ENCODE assay signal across 1 cellular context in genomic region chr15:56245871-56246814, GRCh38.
TF ChIP-seq lines count a peak whose summit lies in the region.

No MANE protein-coding gene starts in this region.

TF ChIP-seq in HepG2, 621 proteins besides CTCF, POLR2A, EP300 and RAD21 (continued from another document and continues in another):
- TF ChIP-seq ZNF318 (CRISPR knock-in tag; IDR thresholded peaks at IDR 0.05) (no peak), YEATS4 (CRISPR knock-in tag; IDR thresholded peaks at IDR 0.05; ENCODE audit: borderline replicate concordance) (0 out of 2 replicates have a peak, but pooled peaks have one; percentile 38), DMAP1 (CRISPR knock-in tag; IDR thresholded peaks at IDR 0.05) (peak; percentile 43; the same call in 1 of the 2 replicates), TBX2 (CRISPR knock-in tag; IDR thresholded peaks at IDR 0.05; ENCODE audit: borderline replicate concordance) (peak; percentile 49; the same call in 1 of the 2 replicates), USF2 (IDR thresholded peaks at IDR 0.05; ENCODE audit: low read depth, low read length) (no peak), USF2 (CRISPR knock-in tag; IDR thresholded peaks at IDR 0.05; ENCODE audit: borderline replicate concordance) (no peak), IRF9 (CRISPR knock-in tag; IDR thresholded peaks at IDR 0.05; ENCODE audit: borderline replicate concordance) (peak; percentile 68; the same call in 1 of the 2 replicates), CEBPG (CRISPR knock-in tag; IDR thresholded peaks at IDR 0.05) (peak; percentile 35; the same call in 1 of the 2 replicates), ZNF331 (CRISPR knock-in tag; IDR thresholded peaks at IDR 0.05) (peak; percentile 86; the same call in 1 of the 2 replicates), MEIS2 (CRISPR knock-in tag; IDR thresholded peaks at IDR 0.05) (0 out of 2 replicates have a peak, but pooled peaks have one; percentile 19), RARA (CRISPR knock-in tag; IDR thresholded peaks at IDR 0.05) (peak; percentile 21), BRD4 (CRISPR knock-in tag; IDR thresholded peaks at IDR 0.05) (no peak; the same call in 1 of the 2 replicates), THAP11 (CRISPR knock-in tag; IDR thresholded peaks at IDR 0.05) (peak; percentile 77), ZNF407 (CRISPR knock-in tag; IDR thresholded peaks at IDR 0.05; ENCODE audit: not compliant biosample characterization) (no peak), ZNF460 (CRISPR knock-in tag; IDR thresholded peaks at IDR 0.05; ENCODE audit: borderline replicate concordance) (no peak), HNRNPLL (IDR thresholded peaks at IDR 0.05; ENCODE audit: low read depth, low read length, poor library complexity, severe bottlenecking) (peak; percentile 43), HHEX (CRISPR knock-in tag; IDR thresholded peaks at IDR 0.05) (no peak), GLI4 (CRISPR knock-in tag; IDR thresholded peaks at IDR 0.05; ENCODE audit: borderline replicate concordance) (no peak), ZNF883 (CRISPR knock-in tag; IDR thresholded peaks at IDR 0.05; ENCODE audit: not compliant biosample characterization) (peak; percentile 30), ZNF580 (CRISPR knock-in tag; IDR thresholded peaks at IDR 0.05; ENCODE audit: borderline replicate concordance, low read depth) (peak; percentile 88; the same call in 1 of the 2 replicates), DBP (CRISPR knock-in tag; IDR thresholded peaks at IDR 0.05; ENCODE audit: not compliant biosample characterization) (no peak), RFXANK (CRISPR knock-in tag; IDR thresholded peaks at IDR 0.05) (peak; percentile 81; the same call in 1 of the 2 replicates), ZEB1 (IDR thresholded peaks at IDR 0.05; ENCODE audit: insufficient replicate concordance, low read depth) (peak; percentile 40), XRCC5 (optimal IDR thresholded peaks at IDR 0.05; ENCODE audit: low read length) (peak; percentile 100), ZNF737 (CRISPR knock-in tag; IDR thresholded peaks at IDR 0.05; ENCODE audit: borderline replicate concordance) (no peak), SKIL (CRISPR knock-in tag; IDR thresholded peaks at IDR 0.05; ENCODE audit: borderline replicate concordance) (no peak), ZNF605 (CRISPR knock-in tag; IDR thresholded peaks at IDR 0.05) (peak; percentile 86; the same call in 1 of the 2 replicates), RFXAP (CRISPR knock-in tag; IDR thresholded peaks at IDR 0.05; ENCODE audit: borderline replicate concordance) (peak; percentile 68), ZNF7 (CRISPR knock-in tag; IDR thresholded peaks at IDR 0.05) (no peak), HNF4G (IDR thresholded peaks at IDR 0.05; ENCODE audit: borderline replicate concordance, low read depth, low read length) (0 out of 2 replicates have a peak, but pooled peaks have one; percentile 4), HNF4G (CRISPR knock-in tag; IDR thresholded peaks at IDR 0.05; ENCODE audit: borderline replicate concordance, low read depth) (no peak), ZBTB7B (CRISPR knock-in tag; IDR thresholded peaks at IDR 0.05) (0 out of 2 replicates have a peak, but pooled peaks have one; percentile 55), ZNF12 (CRISPR knock-in tag; IDR thresholded peaks at IDR 0.05) (peak; percentile 50; the same call in 1 of the 2 replicates)
